In the genomic region with DNA sequence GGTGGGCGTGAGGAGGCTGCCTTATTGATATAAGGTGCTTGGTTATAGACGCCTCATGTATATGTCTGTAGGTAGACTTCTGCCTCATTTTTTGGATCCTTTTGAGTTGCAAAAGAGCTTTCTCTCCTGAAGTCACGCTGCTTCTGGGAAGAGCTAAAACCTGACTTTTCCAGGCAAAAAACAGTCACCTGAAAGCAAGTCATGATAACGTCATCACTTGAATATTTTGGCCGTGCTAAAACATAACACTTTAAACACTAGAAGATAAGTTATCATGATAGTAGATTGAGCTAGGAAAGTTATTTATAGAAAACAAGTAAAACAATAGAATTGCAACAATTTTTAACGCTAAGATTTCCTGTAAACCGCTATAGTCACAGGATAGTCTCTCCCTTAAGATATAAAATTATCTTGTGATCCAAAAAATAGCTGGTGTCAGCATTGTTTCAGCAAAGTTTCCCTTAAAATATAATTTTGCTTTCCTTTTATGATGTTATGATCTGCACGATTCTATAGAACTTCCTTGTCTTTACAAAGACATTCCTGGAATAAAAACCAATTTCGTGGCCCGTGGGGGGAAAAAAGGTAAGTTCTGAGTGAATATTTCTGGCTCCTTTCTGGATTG, we compare ENCODE assay signal across 1 cellular context.
TF ChIP-seq lines count a peak whose summit lies in the region.

No MANE protein-coding gene starts in this region.

TF ChIP-seq in HepG2, 621 proteins besides CTCF, POLR2A, EP300 and RAD21 (continued from another document):
- TF ChIP-seq, protein P1, sequence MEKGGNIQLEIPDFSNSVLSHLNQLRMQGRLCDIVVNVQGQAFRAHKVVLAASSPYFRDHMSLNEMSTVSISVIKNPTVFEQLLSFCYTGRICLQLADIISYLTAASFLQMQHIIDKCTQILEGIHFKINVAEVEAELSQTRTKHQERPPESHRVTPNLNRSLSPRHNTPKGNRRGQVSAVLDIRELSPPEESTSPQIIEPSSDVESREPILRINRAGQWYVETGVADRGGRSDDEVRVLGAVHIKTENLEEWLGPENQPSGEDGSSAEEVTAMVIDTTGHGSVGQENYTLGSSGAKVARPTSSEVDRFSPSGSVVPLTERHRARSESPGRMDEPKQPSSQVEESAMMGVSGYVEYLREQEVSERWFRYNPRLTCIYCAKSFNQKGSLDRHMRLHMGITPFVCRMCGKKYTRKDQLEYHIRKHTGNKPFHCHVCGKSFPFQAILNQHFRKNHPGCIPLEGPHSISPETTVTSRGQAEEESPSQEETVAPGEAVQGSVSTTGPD (CRISPR knock-in tag; IDR thresholded peaks at IDR 0.05) = no peak
- TF ChIP-seq MAFF (IDR thresholded peaks at IDR 0.05; ENCODE audit: low read depth, low read length) = peak; percentile 73
- TF ChIP-seq ZNF251 (CRISPR knock-in tag; IDR thresholded peaks at IDR 0.05) = no peak
- TF ChIP-seq GFI1 (CRISPR knock-in tag; IDR thresholded peaks at IDR 0.05; ENCODE audit: borderline replicate concordance) = no peak
- TF ChIP-seq, protein P2, sequence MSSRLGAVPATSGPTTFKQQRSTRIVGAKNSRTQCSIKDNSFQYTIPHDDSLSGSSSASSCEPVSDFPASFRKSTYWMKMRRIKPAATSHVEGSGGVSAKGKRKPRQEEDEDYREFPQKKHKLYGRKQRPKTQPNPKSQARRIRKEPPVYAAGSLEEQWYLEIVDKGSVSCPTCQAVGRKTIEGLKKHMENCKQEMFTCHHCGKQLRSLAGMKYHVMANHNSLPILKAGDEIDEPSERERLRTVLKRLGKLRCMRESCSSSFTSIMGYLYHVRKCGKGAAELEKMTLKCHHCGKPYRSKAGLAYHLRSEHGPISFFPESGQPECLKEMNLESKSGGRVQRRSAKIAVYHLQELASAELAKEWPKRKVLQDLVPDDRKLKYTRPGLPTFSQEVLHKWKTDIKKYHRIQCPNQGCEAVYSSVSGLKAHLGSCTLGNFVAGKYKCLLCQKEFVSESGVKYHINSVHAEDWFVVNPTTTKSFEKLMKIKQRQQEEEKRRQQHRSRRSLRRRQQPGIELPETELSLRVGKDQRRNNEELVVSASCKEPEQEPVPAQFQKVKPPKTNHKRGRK (CRISPR knock-in tag; IDR thresholded peaks at IDR 0.05) = no peak
- TF ChIP-seq, protein P3, sequence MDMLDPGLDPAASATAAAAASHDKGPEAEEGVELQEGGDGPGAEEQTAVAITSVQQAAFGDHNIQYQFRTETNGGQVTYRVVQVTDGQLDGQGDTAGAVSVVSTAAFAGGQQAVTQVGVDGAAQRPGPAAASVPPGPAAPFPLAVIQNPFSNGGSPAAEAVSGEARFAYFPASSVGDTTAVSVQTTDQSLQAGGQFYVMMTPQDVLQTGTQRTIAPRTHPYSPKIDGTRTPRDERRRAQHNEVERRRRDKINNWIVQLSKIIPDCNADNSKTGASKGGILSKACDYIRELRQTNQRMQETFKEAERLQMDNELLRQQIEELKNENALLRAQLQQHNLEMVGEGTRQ (IDR thresholded peaks at IDR 0.05; ENCODE audit: low read depth, low read length) = no peak
- TF ChIP-seq, protein P3 (CRISPR knock-in tag; IDR thresholded peaks at IDR 0.05; ENCODE audit: borderline replicate concordance) = no peak
- TF ChIP-seq, protein P4, sequence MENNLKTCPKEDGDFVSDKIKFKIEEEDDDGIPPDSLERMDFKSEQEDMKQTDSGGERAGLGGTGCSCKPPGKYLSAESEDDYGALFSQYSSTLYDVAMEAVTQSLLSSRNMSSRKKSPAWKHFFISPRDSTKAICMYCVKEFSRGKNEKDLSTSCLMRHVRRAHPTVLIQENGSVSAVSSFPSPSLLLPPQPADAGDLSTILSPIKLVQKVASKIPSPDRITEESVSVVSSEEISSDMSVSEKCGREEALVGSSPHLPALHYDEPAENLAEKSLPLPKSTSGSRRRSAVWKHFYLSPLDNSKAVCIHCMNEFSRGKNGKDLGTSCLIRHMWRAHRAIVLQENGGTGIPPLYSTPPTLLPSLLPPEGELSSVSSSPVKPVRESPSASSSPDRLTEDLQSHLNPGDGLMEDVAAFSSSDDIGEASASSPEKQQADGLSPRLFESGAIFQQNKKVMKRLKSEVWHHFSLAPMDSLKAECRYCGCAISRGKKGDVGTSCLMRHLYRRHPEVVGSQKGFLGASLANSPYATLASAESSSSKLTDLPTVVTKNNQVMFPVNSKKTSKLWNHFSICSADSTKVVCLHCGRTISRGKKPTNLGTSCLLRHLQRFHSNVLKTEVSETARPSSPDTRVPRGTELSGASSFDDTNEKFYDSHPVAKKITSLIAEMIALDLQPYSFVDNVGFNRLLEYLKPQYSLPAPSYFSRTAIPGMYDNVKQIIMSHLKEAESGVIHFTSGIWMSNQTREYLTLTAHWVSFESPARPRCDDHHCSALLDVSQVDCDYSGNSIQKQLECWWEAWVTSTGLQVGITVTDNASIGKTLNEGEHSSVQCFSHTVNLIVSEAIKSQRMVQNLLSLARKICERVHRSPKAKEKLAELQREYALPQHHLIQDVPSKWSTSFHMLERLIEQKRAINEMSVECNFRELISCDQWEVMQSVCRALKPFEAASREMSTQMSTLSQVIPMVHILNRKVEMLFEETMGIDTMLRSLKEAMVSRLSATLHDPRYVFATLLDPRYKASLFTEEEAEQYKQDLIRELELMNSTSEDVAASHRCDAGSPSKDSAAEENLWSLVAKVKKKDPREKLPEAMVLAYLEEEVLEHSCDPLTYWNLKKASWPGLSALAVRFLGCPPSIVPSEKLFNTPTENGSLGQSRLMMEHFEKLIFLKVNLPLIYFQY (CRISPR knock-in tag; IDR thresholded peaks at IDR 0.05; ENCODE audit: borderline replicate concordance) = no peak
- TF ChIP-seq ZBTB7A (CRISPR knock-in tag; IDR thresholded peaks at IDR 0.05) = no peak
- no peak for TF ChIP-seq KMT2A (CRISPR knock-in tag; IDR thresholded peaks at IDR 0.05)
- no peak for TF ChIP-seq ZNF33B (CRISPR knock-in tag; IDR thresholded peaks at IDR 0.05)
- peak; percentile 48 for TF ChIP-seq ATF7 (IDR thresholded peaks at IDR 0.05)
- no peak for TF ChIP-seq ATF7 (CRISPR knock-in tag; IDR thresholded peaks at IDR 0.05)
- no peak for TF ChIP-seq ZSCAN20 (CRISPR knock-in tag; IDR thresholded peaks at IDR 0.05; ENCODE audit: borderline replicate concordance)
- no peak for TF ChIP-seq SIX1 (CRISPR knock-in tag; IDR thresholded peaks at IDR 0.05; ENCODE audit: borderline replicate concordance)
